ENCODE assay signal across 14 cellular contexts in the genomic region with DNA sequence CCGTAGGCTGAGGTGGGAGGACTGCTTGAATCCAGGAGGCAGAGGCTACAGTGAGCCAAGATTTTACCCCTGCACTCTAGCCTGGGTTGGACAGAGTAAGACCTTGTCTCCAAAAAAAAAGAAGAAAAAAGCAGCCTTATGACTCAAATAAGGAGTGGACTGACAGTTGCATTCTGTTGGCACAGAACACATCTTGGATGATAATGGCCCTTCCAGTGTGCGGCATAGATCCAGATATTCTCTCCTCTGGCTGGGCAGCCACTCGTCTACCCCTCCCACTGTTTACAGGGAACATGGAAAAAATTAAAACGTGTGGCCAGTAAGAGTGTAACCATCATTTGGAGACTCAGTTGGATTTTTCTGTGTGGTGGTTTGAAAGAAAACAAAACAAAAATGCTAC.
DNase-seq lines count a peak whose midpoint lies in the region; ATAC-seq, FAIRE-seq and TF ChIP-seq lines count a peak whose summit lies in the region.
"Had no signal": no experiment of that assay in that cellular context is flagged by ENCODE, and none has a peak within 500 bp of the region (broad histone marks: within the 10 kb centered on the region; RNA-seq: fewer than 3 reads in every experiment).

No MANE protein-coding gene starts in this region.

- CTCF ChIA-PET in activated CD8-positive, alpha-beta T cell treated with anti-CD3 and anti-CD28 coated beads, Interleukin-2, amount 10 ng/mL, durations not matched to agents 7 days and 5 days (lab: Charles Lee): no interaction called here
- CTCF ChIA-PET in activated CD8-positive, alpha-beta T cell treated with anti-CD3 and anti-CD28 coated beads for 36 hours (lab: Charles Lee): no interaction called here
- CTCF ChIA-PET in endothelial cell of umbilical vein (lab: Charles Lee): no interaction called here

- H3K9me3 ChIP-seq in endothelial cell of umbilical vein (replicated peaks; ENCODE audit: control insufficient read depth, insufficient read depth, low read length): no peaks in the 10 kb centered on the region

- H2AFZ ChIP-seq in endothelial cell of umbilical vein (ENCODE audit: low read depth, low read length): no peak overlapping the region

- no peaks in the 10 kb centered on the region for H3K9me3 Mint-ChIP-seq in activated CD8-positive, alpha-beta T cell treated with anti-CD3 and anti-CD28 coated beads, Interleukin-2, amount 10 ng/mL, durations not matched to agents 7 days and 5 days (ENCODE audit: insufficient read depth)
- no peaks in the 10 kb centered on the region for H3K9me3 Mint-ChIP-seq in activated CD8-positive, alpha-beta T cell treated with anti-CD3 and anti-CD28 coated beads for 36 hours
- peaks cover 3% of the 10 kb centered on the region for H3K9me3 Mint-ChIP-seq in progenitor cell of endocrine pancreas (ENCODE audit: low read depth)

- no peaks in the 10 kb centered on the region for H4K20me1 ChIP-seq in endothelial cell of umbilical vein (replicated peaks; ENCODE audit: control insufficient read depth, extremely low read depth, insufficient read depth, low read length)
- H4K20me1 ChIP-seq: BLaER1 had no signal

- H3K4me2 ChIP-seq in endothelial cell of umbilical vein (ENCODE audit: insufficient read depth, low read length): no peak overlapping the region
- H3K4me2 ChIP-seq: BLaER1 had no signal

- no peak for TF ChIP-seq POLR2A in endothelial cell of umbilical vein (IDR thresholded peaks at IDR 0.05; ENCODE audit: low read depth, low read length)

- H3K4me1 Mint-ChIP-seq in activated CD8-positive, alpha-beta T cell treated with anti-CD3 and anti-CD28 coated beads, Interleukin-2, amount 10 ng/mL, durations not matched to agents 7 days and 5 days (ENCODE audit: low read depth): no peaks in the 10 kb centered on the region
- H3K4me1 Mint-ChIP-seq in activated CD8-positive, alpha-beta T cell treated with anti-CD3 and anti-CD28 coated beads for 36 hours (ENCODE audit: low read depth): no peaks in the 10 kb centered on the region
- H3K4me1 Mint-ChIP-seq in progenitor cell of endocrine pancreas (ENCODE audit: low read depth): peaks cover 3% of the 10 kb centered on the region

- no peak overlapping the region for H3K4me3 Mint-ChIP-seq in activated CD8-positive, alpha-beta T cell treated with anti-CD3 and anti-CD28 coated beads, Interleukin-2, amount 10 ng/mL, durations not matched to agents 7 days and 5 days
- H3K4me3 Mint-ChIP-seq in activated CD8-positive, alpha-beta T cell treated with anti-CD3 and anti-CD28 coated beads for 36 hours: no peak overlapping the region
- H3K4me3 Mint-ChIP-seq in progenitor cell of endocrine pancreas (ENCODE audit: low read depth): no peak overlapping the region
- H3K4me3 Mint-ChIP-seq: H9 had no signal

- peaks cover 30% of the 10 kb centered on the region for H3K36me3 Mint-ChIP-seq in activated CD8-positive, alpha-beta T cell treated with anti-CD3 and anti-CD28 coated beads, Interleukin-2, amount 10 ng/mL, durations not matched to agents 7 days and 5 days (ENCODE audit: low read depth)
- peaks cover 20% of the 10 kb centered on the region for H3K36me3 Mint-ChIP-seq in activated CD8-positive, alpha-beta T cell treated with anti-CD3 and anti-CD28 coated beads for 36 hours (ENCODE audit: low read depth)
- peaks cover 13% of the 10 kb centered on the region for H3K36me3 Mint-ChIP-seq in progenitor cell of endocrine pancreas (ENCODE audit: insufficient read depth)

- peaks cover 0 to 2% of the 10 kb centered on the region in 2 experiments for H3K36me3 ChIP-seq in endothelial cell of umbilical vein (ENCODE audit: control insufficient read depth in 2 of 2, extremely low read depth in 1 of 2, insufficient read depth in 2 of 2, low read length in 2 of 2)

- no peaks in the 10 kb centered on the region for H3K4me1 ChIP-seq in endothelial cell of umbilical vein (ENCODE audit: control insufficient read depth, extremely low read depth, insufficient read depth, low read length)
- H3K4me1 ChIP-seq: BLaER1 had no signal

- TF ChIP-seq CTCF in activated CD8-positive, alpha-beta T cell treated with anti-CD3 and anti-CD28 coated beads for 36 hours (IDR thresholded peaks at IDR 0.05): no peak
- TF ChIP-seq CTCF in endothelial cell of umbilical vein (IDR thresholded peaks at IDR 0.05; ENCODE audit: extremely low read depth in 1 of 2, insufficient read depth in 1 of 2, low read depth in 1 of 2, low read length in 2 of 2) (no peak), fibroblast of the aortic adventitia (IDR thresholded peaks at IDR 0.05; ENCODE audit: insufficient read depth, low read length) (no peak), progenitor cell of endocrine pancreas (IDR thresholded peaks at IDR 0.05; ENCODE audit: unreplicated experiment) (no peak)

- no peak overlapping the region for H3K9ac ChIP-seq in endothelial cell of umbilical vein (replicated peaks; ENCODE audit: extremely low read depth, insufficient read depth, low read length)
- H3K9ac ChIP-seq: BLaER1 had no signal

- intact Hi-C loops in activated CD8-positive, alpha-beta T cell treated with anti-CD3 and anti-CD28 coated beads for 36 hours (cut with micrococcal nuclease): no loop called here
- intact Hi-C loops in endothelial cell of umbilical vein (cut with micrococcal nuclease): no loop called here

- no peaks in the 10 kb centered on the region for H3K27me3 Mint-ChIP-seq in activated CD8-positive, alpha-beta T cell treated with anti-CD3 and anti-CD28 coated beads, Interleukin-2, amount 10 ng/mL, durations not matched to agents 7 days and 5 days (ENCODE audit: low read depth)
- H3K27me3 Mint-ChIP-seq in activated CD8-positive, alpha-beta T cell treated with anti-CD3 and anti-CD28 coated beads for 36 hours: no peaks in the 10 kb centered on the region
- H3K27me3 Mint-ChIP-seq in progenitor cell of endocrine pancreas: no peaks in the 10 kb centered on the region

- no peak for FAIRE-seq in endothelial cell of umbilical vein (lab: Jason Lieb, UNC)
- FAIRE-seq: GM18507 had no signal

- H3K27ac ChIP-seq in endothelial cell of umbilical vein (ENCODE audit: insufficient read depth, low read depth, low read length): no peak overlapping the region
- H3K27ac ChIP-seq: BLaER1 had no signal

- H3K79me2 ChIP-seq in endothelial cell of umbilical vein (ENCODE audit: control insufficient read depth, insufficient read depth, low read length): no peaks in the 10 kb centered on the region

- no peak overlapping the region for H3K4me3 ChIP-seq in endothelial cell of umbilical vein (replicated peaks in 1 of 3; ENCODE audit: insufficient read depth in 1 of 3, low read depth in 1 of 3, low read length in 3 of 3)
- H3K4me3 ChIP-seq in fibroblast of the aortic adventitia (ENCODE audit: low read depth, low read length): no peak overlapping the region
- H3K4me3 ChIP-seq: BLaER1 had no signal

- no peak for DNase-seq in activated CD8-positive, alpha-beta T cell treated with anti-CD3 and anti-CD28 coated beads, Interleukin-2, amount 10 ng/mL, durations not matched to agents 7 days and 5 days
- DNase-seq in activated CD8-positive, alpha-beta T cell treated with anti-CD3 and anti-CD28 coated beads for 36 hours: no peak
- DNase-seq in endothelial cell of umbilical vein (ENCODE audit: low read depth, low spot score) (no peak), fibroblast of the aortic adventitia (ENCODE audit: low read depth) (peak; percentile 60), progenitor cell of endocrine pancreas (ENCODE audit: low spot score, unreplicated experiment) (no peak), NCI-H524 (lab: John Stamatoyannopoulos, UW) (no peak)
- DNase-seq: 8988T, AML-193, GOT3, H9, IMR-90 had no signal

- dilution Hi-C loops in endothelial cell of umbilical vein (cut with MboI; ENCODE audit: extremely low pct_ligation_motif_present, low sequenced_read_pairs): no loop called here

- ATAC-seq in activated CD8-positive, alpha-beta T cell treated with anti-CD3 and anti-CD28 coated beads, Interleukin-2, amount 10 ng/mL, durations not matched to agents 7 days and 5 days: no peak
- no peak for ATAC-seq in activated CD8-positive, alpha-beta T cell treated with anti-CD3 and anti-CD28 coated beads for 36 hours
- ATAC-seq in GM21825 (IDR thresholded peaks at IDR 0.05; ENCODE audit: unreplicated experiment): no peak

- BruUV-seq in endothelial cell of umbilical vein (replicated peaks; lab: Mats Ljungman, UMichigan): no TSS peak

- peak overlapping the region; percentile 16 for H3K27ac Mint-ChIP-seq in activated CD8-positive, alpha-beta T cell treated with anti-CD3 and anti-CD28 coated beads, Interleukin-2, amount 10 ng/mL, durations not matched to agents 7 days and 5 days
- H3K27ac Mint-ChIP-seq in activated CD8-positive, alpha-beta T cell treated with anti-CD3 and anti-CD28 coated beads for 36 hours: no peak overlapping the region
- H3K27ac Mint-ChIP-seq in progenitor cell of endocrine pancreas: no peak overlapping the region
- H3K27ac Mint-ChIP-seq: H9 had no signal

- no peaks in the 10 kb centered on the region for H3K9me1 ChIP-seq in endothelial cell of umbilical vein (replicated peaks; ENCODE audit: control insufficient read depth, extremely low read depth, insufficient read depth, low read length)

- no peaks in the 10 kb centered on the region for H3K27me3 ChIP-seq in endothelial cell of umbilical vein (ENCODE audit: control insufficient read depth in 2 of 2, insufficient read depth in 2 of 2, low read length in 2 of 2)
- H3K27me3 ChIP-seq: BLaER1 had no signal

- POLR2A ChIA-PET in activated CD8-positive, alpha-beta T cell treated with anti-CD3 and anti-CD28 coated beads, Interleukin-2, amount 10 ng/mL, durations not matched to agents 7 days and 5 days (lab: Charles Lee): no interaction called here
- POLR2A ChIA-PET in activated CD8-positive, alpha-beta T cell treated with anti-CD3 and anti-CD28 coated beads for 36 hours (lab: Charles Lee): no interaction called here
- POLR2A ChIA-PET in endothelial cell of umbilical vein (lab: Charles Lee): no interaction called here

TF ChIP-seq in endothelial cell of umbilical vein, 7 proteins besides CTCF, POLR2A, EP300 and RAD21:
- peak; percentile 3 for TF ChIP-seq POLR2AphosphoS5 (IDR thresholded peaks at IDR 0.05; ENCODE audit: insufficient read depth, low read depth, low read length)
- no peak for TF ChIP-seq FOS (IDR thresholded peaks at IDR 0.05; ENCODE audit: borderline replicate concordance, insufficient read depth, low read length)
